In the genomic region with DNA sequence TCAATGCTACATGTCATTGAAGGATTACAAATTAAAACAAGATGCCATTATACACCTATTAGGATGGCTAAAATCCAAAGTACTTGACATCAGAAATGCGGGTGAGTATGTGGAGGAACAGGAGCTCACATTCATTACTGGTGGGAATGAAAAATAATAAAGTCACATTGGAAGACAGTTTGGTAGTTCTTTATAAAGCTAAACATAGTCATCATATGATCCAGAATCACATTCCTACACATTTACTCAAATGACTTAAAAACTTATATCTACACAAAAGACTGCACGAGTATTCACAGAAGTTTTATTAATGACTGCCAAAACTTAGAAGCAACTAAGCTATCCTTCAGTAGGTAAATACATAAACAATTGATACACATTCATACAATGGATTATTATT, we compare ENCODE assay signal across 27 cellular contexts.
"Had no signal": no experiment of that assay in that cellular context is flagged by ENCODE, and none has a peak within 500 bp of the region (broad histone marks: within the 10 kb centered on the region; RNA-seq: fewer than 3 reads in every experiment).

No MANE protein-coding gene starts in this region.

- H3K27me3 ChIP-seq: stomach, suprapubic skin, testis, thyroid gland, tibial artery, tibial nerve, transverse colon, upper lobe of left lung, upper lobe of right lung, uterus, vagina had no signal

- H3K36me3 Mint-ChIP-seq: stimulated activated effector memory CD8-positive, alpha-beta T cell treated with anti-CD3 and anti-CD28 coated beads, Interleukin-12 subunit alpha, Interleukin-12 subunit beta, amount 100 ng/mL, for 72 hours; type B pancreatic cell had no signal

- ATAC-seq: stimulated activated effector memory CD8-positive, alpha-beta T cell treated with anti-CD3 and anti-CD28 coated beads, Interleukin-12 subunit alpha, Interleukin-12 subunit beta, amount 100 ng/mL, for 72 hours; stimulated activated memory B cell treated with anti-CD40 and anti-IgM and Interleukin-4, amounts not matched to agents 10 μg/mL and 1 μg/mL and 100 μg/mL, for 72 hours; stimulated activated naive B cell treated with anti-CD40 and anti-IgM and Interleukin-4, amounts not matched to agents 10 μg/mL and 1 μg/mL and 100 μg/mL, for 72 hours; stimulated activated naive CD8-positive, alpha-beta T cell treated with anti-CD3 and anti-CD28 coated beads, Interleukin-15, amount 100 ng/mL, for 72 hours; stimulated activated naive CD8-positive, alpha-beta T cell treated with anti-CD3 and anti-CD28 coated beads, Interleukin-15, Interleukin-2, amounts not matched to agents 100 U/mL and 50 U/mL, for 24 hours; upper lobe of right lung had no signal

- H3K27ac Mint-ChIP-seq: stimulated activated effector memory CD8-positive, alpha-beta T cell treated with anti-CD3 and anti-CD28 coated beads, Interleukin-12 subunit alpha, Interleukin-12 subunit beta, amount 100 ng/mL, for 72 hours; stimulated activated memory B cell treated with anti-CD40 and anti-IgM and Interleukin-4, amounts not matched to agents 10 μg/mL and 1 μg/mL and 100 μg/mL, for 72 hours; stimulated activated naive B cell treated with anti-CD40 and anti-IgM and Interleukin-4, amounts not matched to agents 10 μg/mL and 1 μg/mL and 100 μg/mL, for 72 hours; stimulated activated naive CD8-positive, alpha-beta T cell treated with anti-CD3 and anti-CD28 coated beads, Interleukin-15, amount 100 ng/mL, for 72 hours; stimulated activated naive CD8-positive, alpha-beta T cell treated with anti-CD3 and anti-CD28 coated beads, Interleukin-15, Interleukin-2, amounts not matched to agents 100 ng/mL and 50 ng/mL, for 24 hours; type B pancreatic cell had no signal

- H3K4me1 ChIP-seq: suprapubic skin, testis, thyroid gland, tibial artery, tibial nerve, transverse colon, upper lobe of left lung, upper lobe of right lung, uterus, vagina had no signal

- H3K36me3 ChIP-seq: stomach, suprapubic skin, thoracic aorta, thyroid gland, tibial artery, tibial nerve, transverse colon, upper lobe of left lung, upper lobe of right lung, uterus, vagina had no signal

- H3K4me3 ChIP-seq: stomach, suprapubic skin, testis, thoracic aorta, thyroid gland, tibial artery, tibial nerve, transverse colon, upper lobe of left lung, upper lobe of right lung, uterus, vagina had no signal

- H3K9me3 ChIP-seq: stomach, testis, thoracic aorta, thyroid gland, tibial artery, transverse colon, upper lobe of left lung, upper lobe of right lung, uterus, vagina had no signal

- H3K27ac ChIP-seq: stomach, suprapubic skin, testis, thoracic aorta, thyroid gland, tibial artery, tibial nerve, transverse colon, upper lobe of left lung, upper lobe of right lung, uterus, vagina had no signal

- H3K27me3 Mint-ChIP-seq: stimulated activated memory B cell treated with anti-CD40 and anti-IgM and Interleukin-4, amounts not matched to agents 10 μg/mL and 1 μg/mL and 100 μg/mL, for 72 hours; stimulated activated naive B cell treated with anti-CD40 and anti-IgM and Interleukin-4, amounts not matched to agents 10 μg/mL and 1 μg/mL and 100 μg/mL, for 72 hours; stimulated activated naive CD8-positive, alpha-beta T cell treated with anti-CD3 and anti-CD28 coated beads, Interleukin-15, amount 100 ng/mL, for 72 hours; stimulated activated naive CD8-positive, alpha-beta T cell treated with anti-CD3 and anti-CD28 coated beads, Interleukin-15, Interleukin-2, amounts not matched to agents 100 ng/mL and 50 ng/mL, for 24 hours; type B pancreatic cell had no signal

- DNase-seq: stimulated activated CD4-positive, alpha-beta T cell treated with anti-CD3 and anti-CD28 coated beads, Interleukin-4, amount 100 ng/mL, for 1 hour; stimulated activated CD4-positive, alpha-beta T cell treated with anti-CD3 and anti-CD28 coated beads, Interleukin-4, amount 100 ng/mL, for 24 hours; stimulated activated CD4-positive, alpha-beta T cell treated with anti-CD3 and anti-CD28 coated beads, Interleukin-4, amount 100 ng/mL, for 4 hours; stimulated activated CD8-positive, alpha-beta memory T cell treated with anti-CD3 and anti-CD28 coated beads, Interleukin-4, amount 100 ng/mL, for 48 hours; stimulated activated naive B cell treated with anti-CD40 and anti-IgM and Interleukin-4, amounts not matched to agents 10 μg/mL and 1 μg/mL and 100 μg/mL, for 72 hours; stimulated activated naive CD4-positive, alpha-beta T cell; stimulated activated naive CD4-positive, alpha-beta T cell treated with Interleukin-2 at 50 U/mL for 16 hours; stimulated activated naive CD8-positive, alpha-beta T cell treated with anti-CD3 and anti-CD28 coated beads, Interleukin-15, amount 100 ng/mL, for 72 hours; stimulated activated naive CD8-positive, alpha-beta T cell treated with anti-CD3 and anti-CD28 coated beads, Interleukin-15, Interleukin-2, amounts not matched to agents 100 U/mL and 50 U/mL, for 24 hours; stomach; substantia nigra; testis; thyroid gland; tibial artery; transverse colon; trophoblast cell; upper lobe of left lung; upper lobe of right lung; uterus had no signal

- H3K4me1 Mint-ChIP-seq: stimulated activated effector memory CD8-positive, alpha-beta T cell treated with anti-CD3 and anti-CD28 coated beads, Interleukin-12 subunit alpha, Interleukin-12 subunit beta, amount 100 ng/mL, for 72 hours; stimulated activated memory B cell treated with anti-CD40 and anti-IgM and Interleukin-4, amounts not matched to agents 10 μg/mL and 1 μg/mL and 100 μg/mL, for 72 hours; stimulated activated naive CD8-positive, alpha-beta T cell treated with anti-CD3 and anti-CD28 coated beads, Interleukin-15, amount 100 ng/mL, for 72 hours had no signal

- H3K9me3 Mint-ChIP-seq: stimulated activated effector memory CD8-positive, alpha-beta T cell treated with anti-CD3 and anti-CD28 coated beads, Interleukin-12 subunit alpha, Interleukin-12 subunit beta, amount 100 ng/mL, for 72 hours; stimulated activated naive CD8-positive, alpha-beta T cell treated with anti-CD3 and anti-CD28 coated beads, Interleukin-15, amount 100 ng/mL, for 72 hours had no signal

- H3K4me3 Mint-ChIP-seq: stimulated activated effector memory CD8-positive, alpha-beta T cell treated with anti-CD3 and anti-CD28 coated beads, Interleukin-12 subunit alpha, Interleukin-12 subunit beta, amount 100 ng/mL, for 72 hours; stimulated activated memory B cell treated with anti-CD40 and anti-IgM and Interleukin-4, amounts not matched to agents 10 μg/mL and 1 μg/mL and 100 μg/mL, for 72 hours; stimulated activated naive B cell treated with anti-CD40 and anti-IgM and Interleukin-4, amounts not matched to agents 10 μg/mL and 1 μg/mL and 100 μg/mL, for 72 hours; stimulated activated naive CD8-positive, alpha-beta T cell treated with anti-CD3 and anti-CD28 coated beads, Interleukin-15, amount 100 ng/mL, for 72 hours; stimulated activated naive CD8-positive, alpha-beta T cell treated with anti-CD3 and anti-CD28 coated beads, Interleukin-15, Interleukin-2, amounts not matched to agents 100 ng/mL and 50 ng/mL, for 24 hours; type B pancreatic cell had no signal
